In genomic region chr3:158663832-158664231, GRCh38 we compare ENCODE assay signal across 30 cellular contexts.
"Had no signal": no experiment of that assay in that cellular context is flagged by ENCODE, and none has a peak within 500 bp of the region (broad histone marks: within the 10 kb centered on the region; RNA-seq: fewer than 3 reads in every experiment).

No MANE protein-coding gene starts in this region.

- H3K27ac Mint-ChIP-seq: activated CD4-positive, alpha-beta T cell treated with anti-CD3 and anti-CD28 coated beads for 36 hours; activated CD4-positive, alpha-beta T cell treated with anti-CD3 and anti-CD28 coated beads, Interleukin-2, amount 10 ng/mL, durations not matched to agents 7 days and 5 days; activated CD8-positive, alpha-beta T cell treated with anti-CD3 and anti-CD28 coated beads for 36 hours; activated naive CD4-positive, alpha-beta T cell treated with anti-CD3 and anti-CD28 coated beads for 36 hours; activated naive CD4-positive, alpha-beta T cell treated with anti-CD3 and anti-CD28 coated beads, Interleukin-2, amount 50 U/mL, for 24 hours; activated naive CD8-positive, alpha-beta T cell treated with anti-CD3 and anti-CD28 coated beads, Interleukin-2, amount 10 ng/mL, durations not matched to agents 7 days and 5 days; activated T-helper 1 cell treated with anti-CD3 and anti-CD28 coated beads, Interleukin-12 subunit alpha, Interleukin-12 subunit beta, Interleukin-2, Interleukin-4 antibody, amounts not matched to agents 30 ng/mL and 10 ng/mL and 1 ng/mL, durations not matched to agents 14 hours and 24 hours and 36 hours; activated T-helper 2 cell treated with anti-CD3 and anti-CD28 coated beads, Interferon-gamma antibody, Interleukin-2, Interleukin-4, amounts not matched to agents 10 μg/mL and 5 μg/mL and 100 μg/mL, durations not matched to agents 14 hours and 24 hours and 36 hours; dendritic cell treated with granulocyte-macrophage colony-stimulating factor and Interleukin-4, amounts not matched to agents 40 ng/mL and 50 ng/mL, for 4 days; endodermal cell had no signal

- H3K27ac ChIP-seq: brain microvascular endothelial cell, coronary artery, dorsolateral prefrontal cortex, esophagus muscularis mucosa, foreskin keratinocyte, gastroesophageal sphincter, heart right ventricle had no signal

- H3K4me1 Mint-ChIP-seq: central memory CD8-positive, alpha-beta T cell; endodermal cell had no signal

- FAIRE-seq: astrocyte, bronchial epithelial cell had no signal

- H3K27me3 ChIP-seq: brain microvascular endothelial cell, dorsolateral prefrontal cortex, esophagus muscularis mucosa, foreskin keratinocyte, gastroesophageal sphincter, heart right ventricle had no signal

- H3K9me3 ChIP-seq: esophagus muscularis mucosa, gastroesophageal sphincter, heart right ventricle had no signal

- H3K4me1 ChIP-seq: foreskin keratinocyte had no signal

- DNase-seq: activated CD4-positive, alpha-beta T cell treated with anti-CD3 and anti-CD28 coated beads for 36 hours; activated CD4-positive, alpha-beta T cell treated with anti-CD3 and anti-CD28 coated beads, Interleukin-2, amount 10 ng/mL, durations not matched to agents 7 days and 5 days; activated CD4-positive, alpha-beta T cell treated with anti-CD3 and anti-CD28 coated beads, Interleukin-2, amount 50 U/mL, for 48 hours; activated CD4-positive, CD25-positive, alpha-beta regulatory T cell; activated CD4-positive, CD25-positive, alpha-beta regulatory T cell treated with anti-CD3 and anti-CD28 coated beads, Interleukin-2, amount 50 U/mL, for 72 hours; activated CD8-positive, alpha-beta memory T cell treated with anti-CD3 and anti-CD28 coated beads for 24 hours; activated CD8-positive, alpha-beta T cell treated with anti-CD3 and anti-CD28 coated beads for 36 hours; activated effector memory CD4-positive, alpha-beta T cell treated with anti-CD3 and anti-CD28 coated beads, Interleukin-2, amount 50 U/mL, for 16 hours; activated naive CD4-positive, alpha-beta T cell treated with anti-CD3 and anti-CD28 coated beads for 36 hours; activated naive CD8-positive, alpha-beta T cell treated with anti-CD3 and anti-CD28 coated beads, Interleukin-2, amount 10 ng/mL, durations not matched to agents 7 days and 5 days; activated T-cell treated with anti-CD3 and anti-CD28 coated beads, Interleukin-2, amount 50 U/mL, for 4 hours; amniotic stem cell; anterior cingulate cortex; brain microvascular endothelial cell; dorsolateral prefrontal cortex; effector memory CD4-positive, alpha-beta T cell; endodermal cell; foreskin keratinocyte; heart right ventricle; T-helper 2 cell had no signal

- H3K27me3 Mint-ChIP-seq: activated CD4-positive, alpha-beta T cell treated with anti-CD3 and anti-CD28 coated beads for 36 hours; activated CD4-positive, alpha-beta T cell treated with anti-CD3 and anti-CD28 coated beads, Interleukin-2, amount 10 ng/mL, durations not matched to agents 7 days and 5 days; activated CD8-positive, alpha-beta T cell treated with anti-CD3 and anti-CD28 coated beads for 36 hours; activated naive CD4-positive, alpha-beta T cell treated with anti-CD3 and anti-CD28 coated beads, Interleukin-2, amount 50 U/mL, for 24 hours; activated naive CD8-positive, alpha-beta T cell treated with anti-CD3 and anti-CD28 coated beads, Interleukin-2, amount 10 ng/mL, durations not matched to agents 7 days and 5 days; central memory CD8-positive, alpha-beta T cell; dendritic cell treated with granulocyte-macrophage colony-stimulating factor and Interleukin-4, amounts not matched to agents 40 ng/mL and 50 ng/mL, for 4 days had no signal

- H3K4me3 ChIP-seq: coronary artery, dorsolateral prefrontal cortex, esophagus muscularis mucosa, gastroesophageal sphincter, heart right ventricle had no signal

- H3K4me3 Mint-ChIP-seq: activated CD4-positive, alpha-beta T cell treated with anti-CD3 and anti-CD28 coated beads for 36 hours; activated CD4-positive, alpha-beta T cell treated with anti-CD3 and anti-CD28 coated beads, Interleukin-2, amount 10 ng/mL, durations not matched to agents 7 days and 5 days; activated CD8-positive, alpha-beta T cell treated with anti-CD3 and anti-CD28 coated beads for 36 hours; activated naive CD4-positive, alpha-beta T cell treated with anti-CD3 and anti-CD28 coated beads for 36 hours; activated naive CD4-positive, alpha-beta T cell treated with anti-CD3 and anti-CD28 coated beads, Interleukin-2, amount 50 U/mL, for 24 hours; activated naive CD8-positive, alpha-beta T cell treated with anti-CD3 and anti-CD28 coated beads, Interleukin-2, amount 10 ng/mL, durations not matched to agents 7 days and 5 days; activated T-cell treated with anti-CD3 and anti-CD28 coated beads, Interleukin-2, amount 50 U/mL, for 4 hours; activated T-helper 1 cell treated with anti-CD3 and anti-CD28 coated beads, Interleukin-12 subunit alpha, Interleukin-12 subunit beta, Interleukin-2, Interleukin-4 antibody, amounts not matched to agents 30 ng/mL and 10 ng/mL and 1 ng/mL, durations not matched to agents 14 hours and 24 hours and 36 hours; central memory CD8-positive, alpha-beta T cell; dendritic cell treated with granulocyte-macrophage colony-stimulating factor and Interleukin-4, amounts not matched to agents 40 ng/mL and 50 ng/mL, for 4 days; endodermal cell had no signal

- ATAC-seq: activated CD4-positive, alpha-beta T cell treated with anti-CD3 and anti-CD28 coated beads for 36 hours; activated CD8-positive, alpha-beta T cell treated with anti-CD3 and anti-CD28 coated beads for 36 hours; activated T-cell treated with anti-CD3 and anti-CD28 coated beads, Interleukin-2, amount 50 U/mL, for 4 hours; foreskin keratinocyte; gastroesophageal sphincter; heart right ventricle had no signal

- H3K9me3 Mint-ChIP-seq: activated CD4-positive, alpha-beta T cell treated with anti-CD3 and anti-CD28 coated beads, Interleukin-2, amount 10 ng/mL, durations not matched to agents 7 days and 5 days; activated CD8-positive, alpha-beta T cell treated with anti-CD3 and anti-CD28 coated beads for 36 hours; activated naive CD4-positive, alpha-beta T cell treated with anti-CD3 and anti-CD28 coated beads for 36 hours; activated naive CD4-positive, alpha-beta T cell treated with anti-CD3 and anti-CD28 coated beads, Interleukin-2, amount 50 U/mL, for 24 hours; activated naive CD8-positive, alpha-beta T cell treated with anti-CD3 and anti-CD28 coated beads, Interleukin-2, amount 10 ng/mL, durations not matched to agents 7 days and 5 days; activated T-cell treated with anti-CD3 and anti-CD28 coated beads, Interleukin-2, amount 50 U/mL, for 4 hours; activated T-helper 1 cell treated with anti-CD3 and anti-CD28 coated beads, Interleukin-12 subunit alpha, Interleukin-12 subunit beta, Interleukin-2, Interleukin-4 antibody, amounts not matched to agents 30 ng/mL and 10 ng/mL and 1 ng/mL, durations not matched to agents 14 hours and 24 hours and 36 hours; activated T-helper 2 cell treated with anti-CD3 and anti-CD28 coated beads, Interferon-gamma antibody, Interleukin-2, Interleukin-4, amounts not matched to agents 10 μg/mL and 5 μg/mL and 100 μg/mL, durations not matched to agents 14 hours and 24 hours and 36 hours; central memory CD8-positive, alpha-beta T cell; dendritic cell treated with granulocyte-macrophage colony-stimulating factor and Interleukin-4, amounts not matched to agents 40 ng/mL and 50 ng/mL, for 4 days; endodermal cell had no signal
